In the genomic region with DNA sequence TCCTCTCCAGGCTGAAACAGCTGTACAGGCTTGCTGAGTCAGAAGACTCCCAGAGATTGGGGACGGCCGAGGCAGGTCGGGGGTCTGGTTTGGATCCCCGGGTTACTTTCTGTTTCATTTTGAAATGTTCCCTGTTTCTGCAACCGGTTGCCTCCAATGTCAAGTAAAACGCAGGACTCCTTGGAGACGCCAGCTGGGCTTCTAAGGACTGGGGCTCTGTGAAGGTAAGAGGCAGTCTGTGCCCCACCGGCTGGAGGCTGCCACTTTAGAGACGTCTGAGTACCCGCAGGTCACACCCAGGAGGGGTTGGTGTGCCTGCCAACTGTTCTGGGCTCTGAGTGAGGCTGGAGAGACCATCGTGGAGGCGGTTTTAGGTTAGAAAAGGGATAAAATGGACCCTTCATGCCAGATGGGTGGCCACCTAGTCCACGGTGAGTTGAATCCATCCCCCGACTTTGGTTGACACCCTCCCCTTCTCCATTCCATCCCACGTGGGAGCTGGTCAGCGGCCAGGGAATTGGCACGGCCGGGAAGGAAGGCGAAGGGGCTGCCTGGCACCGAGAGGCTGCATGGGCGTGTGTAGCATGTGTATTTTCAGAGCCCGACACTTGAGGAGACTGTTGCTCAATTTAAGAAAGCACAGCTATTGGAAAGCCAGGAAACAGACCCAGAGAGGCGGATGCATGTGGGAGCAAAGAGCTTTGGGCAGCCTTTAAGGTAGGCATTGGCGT, we compare ENCODE assay signal across 8 cellular contexts.
DNase-seq lines count a peak whose midpoint lies in the region; ATAC-seq and TF ChIP-seq lines count a peak whose summit lies in the region.

No MANE protein-coding gene starts in this region.

- H3K4me1 ChIP-seq in Loucy (ENCODE audit: insufficient read depth, low read length, poor library complexity, severe bottlenecking), result peaks cover 36% of the 10 kb centered on the region

- H3K9me3 ChIP-seq in Loucy (ENCODE audit: insufficient read depth, low read depth, low read length), result no peaks in the 10 kb centered on the region

- TF ChIP-seq CTCF in Loucy (conservative IDR thresholded peaks at IDR 0.05; ENCODE audit: low read length), result no peak

- peak overlapping the region; percentile 100 for H2AFZ ChIP-seq in Loucy (ENCODE audit: low read length)

- no peaks in the 10 kb centered on the region for H3K36me3 ChIP-seq in Loucy (ENCODE audit: insufficient read depth, low read length)

- CTCF ChIA-PET in activated CD8-positive, alpha-beta memory T cell treated with anti-CD3 and anti-CD28 coated beads, Interleukin-2, amount 10 ng/mL, durations not matched to agents 7 days and 5 days (lab: Charles Lee), result no interaction called here

- H3K79me2 ChIP-seq in Loucy (ENCODE audit: insufficient read depth, low read length), result no peaks in the 10 kb centered on the region

- ATAC-seq in activated CD8-positive, alpha-beta memory T cell treated with anti-CD3 and anti-CD28 coated beads, Interleukin-2, amount 10 ng/mL, durations not matched to agents 7 days and 5 days, result peak; percentile 77

- H3K27me3 Mint-ChIP-seq in activated CD8-positive, alpha-beta memory T cell treated with anti-CD3 and anti-CD28 coated beads, Interleukin-2, amount 10 ng/mL, durations not matched to agents 7 days and 5 days, result peaks cover 51% of the 10 kb centered on the region
- peaks cover 43% of the 10 kb centered on the region for H3K27me3 Mint-ChIP-seq in stimulated activated naive CD8-positive, alpha-beta T cell treated with anti-CD3 and anti-CD28 coated beads, Interleukin-15, Interleukin-2, amounts not matched to agents 100 ng/mL and 50 ng/mL, for 24 hours

- DNase-seq in DMS79 treated with DMSO at 0.1 percent for 48 hours (lab: John Stamatoyannopoulos, UW) (peak; percentile 35), epidermal melanocyte (ENCODE audit: insufficient read length, low spot score) (peak; percentile 46), lung microvascular endothelial cell (ENCODE audit: low read depth in 2 of 2) (peak; percentile 38 to 78), amniotic stem cell (lab: John Stamatoyannopoulos, UW) (no peak), NCI-H774 (lab: John Stamatoyannopoulos, UW) (no peak)
- peak; percentile 45 for DNase-seq in activated CD8-positive, alpha-beta memory T cell treated with anti-CD3 and anti-CD28 coated beads, Interleukin-2, amount 10 ng/mL, durations not matched to agents 7 days and 5 days

- peak overlapping the region; percentile 82 for H3K4me3 Mint-ChIP-seq in activated CD8-positive, alpha-beta memory T cell treated with anti-CD3 and anti-CD28 coated beads, Interleukin-2, amount 10 ng/mL, durations not matched to agents 7 days and 5 days
- H3K4me3 Mint-ChIP-seq in stimulated activated naive CD8-positive, alpha-beta T cell treated with anti-CD3 and anti-CD28 coated beads, Interleukin-15, Interleukin-2, amounts not matched to agents 100 ng/mL and 50 ng/mL, for 24 hours, result peak overlapping the region; percentile 84

- peak overlapping the region; percentile 82 for H3K4me2 ChIP-seq in Loucy (ENCODE audit: low read depth, low read length, poor library complexity, severe bottlenecking)

- no peaks in the 10 kb centered on the region for H3K9me2 ChIP-seq in Loucy (replicated peaks; ENCODE audit: low read depth, low read length)

- no peaks in the 10 kb centered on the region for H3K9me3 Mint-ChIP-seq in activated CD8-positive, alpha-beta memory T cell treated with anti-CD3 and anti-CD28 coated beads, Interleukin-2, amount 10 ng/mL, durations not matched to agents 7 days and 5 days (ENCODE audit: low read depth)
- H3K9me3 Mint-ChIP-seq in stimulated activated naive CD8-positive, alpha-beta T cell treated with anti-CD3 and anti-CD28 coated beads, Interleukin-15, Interleukin-2, amounts not matched to agents 100 ng/mL and 50 ng/mL, for 24 hours, result no peaks in the 10 kb centered on the region

- H3K4me3 ChIP-seq in Loucy (ENCODE audit: low read length, poor library complexity, severe bottlenecking), result peak overlapping the region; percentile 88

- no peaks in the 10 kb centered on the region for H3F3A ChIP-seq in Loucy (ENCODE audit: low read depth)

- peaks cover 20% of the 10 kb centered on the region for H3K4me1 Mint-ChIP-seq in activated CD8-positive, alpha-beta memory T cell treated with anti-CD3 and anti-CD28 coated beads, Interleukin-2, amount 10 ng/mL, durations not matched to agents 7 days and 5 days
- peaks cover 21% of the 10 kb centered on the region for H3K4me1 Mint-ChIP-seq in stimulated activated naive CD8-positive, alpha-beta T cell treated with anti-CD3 and anti-CD28 coated beads, Interleukin-15, Interleukin-2, amounts not matched to agents 100 ng/mL and 50 ng/mL, for 24 hours (ENCODE audit: low read depth)

- H3K27ac Mint-ChIP-seq in activated CD8-positive, alpha-beta memory T cell treated with anti-CD3 and anti-CD28 coated beads, Interleukin-2, amount 10 ng/mL, durations not matched to agents 7 days and 5 days, result no peak overlapping the region
- H3K27ac Mint-ChIP-seq in stimulated activated naive CD8-positive, alpha-beta T cell treated with anti-CD3 and anti-CD28 coated beads, Interleukin-15, Interleukin-2, amounts not matched to agents 100 ng/mL and 50 ng/mL, for 24 hours, result peak overlapping the region; percentile 32

- H4K20me1 ChIP-seq in Loucy (ENCODE audit: insufficient read depth, low read length, poor library complexity, severe bottlenecking), result no peaks in the 10 kb centered on the region

- H3K9ac ChIP-seq in Loucy (ENCODE audit: low read depth, low read length, poor library complexity, severe bottlenecking), result peak overlapping the region; percentile 86

- no peaks in the 10 kb centered on the region for H3K36me3 Mint-ChIP-seq in activated CD8-positive, alpha-beta memory T cell treated with anti-CD3 and anti-CD28 coated beads, Interleukin-2, amount 10 ng/mL, durations not matched to agents 7 days and 5 days
- H3K36me3 Mint-ChIP-seq in stimulated activated naive CD8-positive, alpha-beta T cell treated with anti-CD3 and anti-CD28 coated beads, Interleukin-15, Interleukin-2, amounts not matched to agents 100 ng/mL and 50 ng/mL, for 24 hours (ENCODE audit: low read depth), result no peaks in the 10 kb centered on the region

- H3K27me3 ChIP-seq in Loucy (ENCODE audit: insufficient read depth, low read length, poor library complexity, severe bottlenecking), result no peaks in the 10 kb centered on the region

Comparison
In these comparisons a context has a peak if more than half of its experiments do, and no peak if none do; other contexts are left out.
1. DNase-seq: peak in DMS79 treated with DMSO at 0.1 percent for 48 hours (single experiment), activated CD8-positive, alpha-beta memory T cell treated with anti-CD3 and anti-CD28 coated beads, Interleukin-2, amount 10 ng/mL, durations not matched to agents 7 days and 5 days (single experiment), epidermal melanocyte (single experiment) and lung microvascular endothelial cell (2 of 2); none in amniotic stem cell (single experiment) and NCI-H774 (single experiment).